ENCODE assay signal across 9 cellular contexts in genomic region chr11:2301631-2302272, GRCh38. TPM values are rescaled to one million over a fixed set of nuclear protein-coding genes. Genes with fewer than 3 reads are reported as not detected.
A peak's percentile ranks its signal among the peaks of the same experiment; 100 is the strongest.
DNase-seq lines count a peak whose midpoint lies in the region; ATAC-seq and TF ChIP-seq lines count a peak whose summit lies in the region.
"Had no signal": no experiment of that assay in that cellular context is flagged by ENCODE, and none has a peak within 500 bp of the region (broad histone marks: within the 10 kb centered on the region; RNA-seq: fewer than 3 reads in every experiment).

TSS of gene C11orf21 (minus strand) at chr11:2301918. CDS start at chr11:2301808, 110 bp downstream.
TSS of gene TSPAN32 (plus strand) at chr11:2302013. CDS start at chr11:2302150, 137 bp downstream.

- peaks cover 53% of the 10 kb centered on the region for H3K4me1 Mint-ChIP-seq in activated CD8-positive, alpha-beta memory T cell treated with anti-CD3 and anti-CD28 coated beads, Interleukin-2, amount 10 ng/mL, durations not matched to agents 7 days and 5 days

- peak within 1 kb of the TSS; percentile 94 for H3K4me3 Mint-ChIP-seq in activated CD8-positive, alpha-beta memory T cell treated with anti-CD3 and anti-CD28 coated beads, Interleukin-2, amount 10 ng/mL, durations not matched to agents 7 days and 5 days

- intact Hi-C loops in T-helper 2 cell treated with Interferon-gamma antibody and Interleukin-4, amounts not matched to agents 100 ng/mL and 5 ng/mL, for 36 hours (cut with micrococcal nuclease): loop anchor here (1.0 to 10.0 kb wide), 5 partner anchors 75 to 603 kb away; partner anchors contain the start of genes CD81 and TSSC4

- H3K36me3 ChIP-seq in neutrophil: peaks cover 27% of the 10 kb centered on the region

- peaks cover 5% of the 10 kb centered on the region for H3K36me3 Mint-ChIP-seq in activated CD8-positive, alpha-beta memory T cell treated with anti-CD3 and anti-CD28 coated beads, Interleukin-2, amount 10 ng/mL, durations not matched to agents 7 days and 5 days

- peaks cover 69 to 77% of the 10 kb centered on the region in 2 experiments for H3K4me1 ChIP-seq in neutrophil (ENCODE audit: control insufficient read depth in 1 of 2, insufficient read depth in 1 of 2, low read depth in 1 of 2, low read length in 1 of 2)

- H3K27me3 ChIP-seq in neutrophil: no peaks in the 10 kb centered on the region

- H3K27me3 Mint-ChIP-seq in activated CD8-positive, alpha-beta memory T cell treated with anti-CD3 and anti-CD28 coated beads, Interleukin-2, amount 10 ng/mL, durations not matched to agents 7 days and 5 days: no peaks in the 10 kb centered on the region

- CTCF ChIA-PET in activated CD8-positive, alpha-beta memory T cell treated with anti-CD3 and anti-CD28 coated beads, Interleukin-2, amount 10 ng/mL, durations not matched to agents 7 days and 5 days (lab: Charles Lee): interaction anchor here (0.9 to 10.3 kb wide), 13 partner anchors 9 to 649 kb away, joined by 3 to 432 read pairs (median 8); partner anchors contain the start of genes CD81 and TSSC4

- no peaks in the 10 kb centered on the region for H3K9me3 ChIP-seq in neutrophil

- DNase-seq in activated CD8-positive, alpha-beta memory T cell treated with anti-CD3 and anti-CD28 coated beads, Interleukin-2, amount 10 ng/mL, durations not matched to agents 7 days and 5 days: peak; percentile 88
- no peak for DNase-seq in activated CD8-positive, alpha-beta memory T cell treated with anti-CD3 and anti-CD28 coated beads for 24 hours
- peak; percentile 71 for DNase-seq in coronary artery (ENCODE audit: low spot score)
- DNase-seq in NCI-H2171 (lab: John Stamatoyannopoulos, UW): no peak
- DNase-seq in NCI-H524 (lab: John Stamatoyannopoulos, UW): no peak

- TF ChIP-seq CTCF in coronary artery (IDR thresholded peaks at IDR 0.05): no peak
- TF ChIP-seq CTCF in neutrophil (IDR thresholded peaks at IDR 0.05): no peak

- ATAC-seq in activated CD8-positive, alpha-beta memory T cell treated with anti-CD3 and anti-CD28 coated beads, Interleukin-2, amount 10 ng/mL, durations not matched to agents 7 days and 5 days: peak; percentile 66
- ATAC-seq in GM19351 (IDR thresholded peaks at IDR 0.05; ENCODE audit: unreplicated experiment): no peak

- H3K9me3 Mint-ChIP-seq in activated CD8-positive, alpha-beta memory T cell treated with anti-CD3 and anti-CD28 coated beads, Interleukin-2, amount 10 ng/mL, durations not matched to agents 7 days and 5 days (ENCODE audit: low read depth): no peaks in the 10 kb centered on the region

- peak within 1 kb of the TSS; percentile 92 for H3K27ac Mint-ChIP-seq in activated CD8-positive, alpha-beta memory T cell treated with anti-CD3 and anti-CD28 coated beads, Interleukin-2, amount 10 ng/mL, durations not matched to agents 7 days and 5 days

- peak within 1 kb of the TSS; percentile 35 for H3K4me3 ChIP-seq in coronary artery
- H3K4me3 ChIP-seq in neutrophil (ENCODE audit: low read depth in 1 of 2, low read length in 1 of 2): peak within 1 kb of the TSS; percentile 63 to 77

- H3K27ac ChIP-seq in coronary artery (peak within 1 kb of the TSS; percentile 54 to 60), neutrophil (peak within 1 kb of the TSS; percentile 97)

RNA-seq across cellular contexts. Expression of gene C11orf21, which starts in this region (rescaled TPM):
- total RNA-seq in activated CD8-positive, alpha-beta memory T cell treated with anti-CD3 and anti-CD28 coated beads, Interleukin-2, amount 10 ng/mL, durations not matched to agents 7 days and 5 days: 10 to 100 TPM; 28.3 to 49.2 TPM
- 39.5 and 40.8 TPM in 2 replicates for total RNA-seq in T-helper 2 cell treated with Interferon-gamma antibody and Interleukin-4, amounts not matched to agents 100 ng/mL and 5 ng/mL, for 36 hours
- total RNA-seq: lung microvascular endothelial cell had no signal

RNA-seq across cellular contexts. Expression of gene TSPAN32, which starts in this region (rescaled TPM):
- total RNA-seq in activated CD8-positive, alpha-beta memory T cell treated with anti-CD3 and anti-CD28 coated beads, Interleukin-2, amount 10 ng/mL, durations not matched to agents 7 days and 5 days: 10 to 100 TPM; 20.5 to 41.4 TPM
- total RNA-seq in T-helper 2 cell treated with Interferon-gamma antibody and Interleukin-4, amounts not matched to agents 100 ng/mL and 5 ng/mL, for 36 hours: 52.3 and 54.2 TPM in 2 replicates
- total RNA-seq: lung microvascular endothelial cell had no signal

Comparison
In these comparisons a context has a peak if more than half of its experiments do, and no peak if none do; other contexts are left out.
1. DNase-seq: peak in activated CD8-positive, alpha-beta memory T cell treated with anti-CD3 and anti-CD28 coated beads, Interleukin-2, amount 10 ng/mL, durations not matched to agents 7 days and 5 days (single experiment) and coronary artery (single experiment); none in activated CD8-positive, alpha-beta memory T cell treated with anti-CD3 and anti-CD28 coated beads for 24 hours (single experiment), NCI-H2171 (single experiment) and NCI-H524 (0 of 2).